ENCODE assay signal across 1 cellular context in the genomic region with DNA sequence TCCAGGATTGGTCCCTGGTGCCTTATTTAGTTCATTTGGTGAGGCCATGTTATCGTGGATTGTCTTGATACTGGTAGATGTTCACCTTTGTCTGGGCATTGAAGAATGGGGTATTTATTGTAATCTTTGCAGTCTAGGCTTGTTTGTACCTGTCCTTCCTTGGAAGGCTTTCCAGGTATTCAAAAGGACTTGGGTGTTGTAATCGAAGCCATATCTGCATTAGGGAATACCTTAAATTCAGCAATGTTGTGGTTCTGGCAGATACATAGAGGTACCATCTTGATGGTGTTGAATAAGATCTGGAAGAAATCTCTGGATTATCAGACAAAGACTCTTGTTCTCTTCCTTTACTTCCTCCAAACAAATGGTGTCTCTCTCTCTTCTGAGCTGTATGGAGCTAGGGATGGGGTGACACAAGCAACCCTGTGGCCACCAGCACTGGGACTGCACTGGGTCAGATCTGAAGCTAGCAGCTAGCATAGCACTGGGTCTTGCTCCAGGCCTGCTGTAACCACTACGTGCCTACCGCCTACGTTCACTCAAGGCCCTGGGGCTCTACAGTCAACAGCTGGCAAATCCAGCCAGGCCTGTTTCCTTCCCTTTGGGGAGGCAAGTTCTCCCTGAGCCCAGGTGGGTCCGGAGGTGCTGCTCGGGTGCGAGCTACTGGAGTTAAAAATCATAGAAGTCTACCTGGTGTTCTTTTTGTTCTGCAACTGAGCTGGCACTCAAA.
TF ChIP-seq lines count a peak whose summit lies in the region.

No MANE protein-coding gene starts in this region.

TF ChIP-seq in H1, 55 proteins besides CTCF, POLR2A, EP300 and RAD21 (continued from another document):
- TF ChIP-seq, protein P1, sequence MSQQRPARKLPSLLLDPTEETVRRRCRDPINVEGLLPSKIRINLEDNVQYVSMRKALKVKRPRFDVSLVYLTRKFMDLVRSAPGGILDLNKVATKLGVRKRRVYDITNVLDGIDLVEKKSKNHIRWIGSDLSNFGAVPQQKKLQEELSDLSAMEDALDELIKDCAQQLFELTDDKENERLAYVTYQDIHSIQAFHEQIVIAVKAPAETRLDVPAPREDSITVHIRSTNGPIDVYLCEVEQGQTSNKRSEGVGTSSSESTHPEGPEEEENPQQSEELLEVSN (IDR thresholded peaks at IDR 0.05): no peak
- TF ChIP-seq SIRT6 (IDR thresholded peaks at IDR 0.05; ENCODE audit: low read length) (no peak), SIN3A (conservative IDR thresholded peaks at IDR 0.05 in 1 of 2, IDR thresholded peaks at IDR 0.05 in 1 of 2; ENCODE audit: low read depth in 1 of 2, low read length in 2 of 2) (no peak), SUZ12 (IDR thresholded peaks at IDR 0.05; ENCODE audit: low read length) (no peak), MAFK (IDR thresholded peaks at IDR 0.05; ENCODE audit: low read depth, low read length) (no peak), ZNF274 (IDR thresholded peaks at IDR 0.05; ENCODE audit: borderline replicate concordance, extremely low read depth, low read length) (no peak), FOSL1 (IDR thresholded peaks at IDR 0.05; ENCODE audit: insufficient read depth, low read depth, low read length) (no peak), EGR1 (IDR thresholded peaks at IDR 0.05; ENCODE audit: borderline replicate concordance, low read depth, low read length) (no peak), KDM1A (IDR thresholded peaks at IDR 0.05; ENCODE audit: borderline replicate concordance, low read length) (no peak), SP1 (IDR thresholded peaks at IDR 0.05; ENCODE audit: low read depth, low read length) (no peak), ASH2L (IDR thresholded peaks at IDR 0.05; ENCODE audit: low read length) (no peak), GABPA (IDR thresholded peaks at IDR 0.05; ENCODE audit: borderline replicate concordance, insufficient read depth, low read length) (no peak)
